In the genomic region with DNA sequence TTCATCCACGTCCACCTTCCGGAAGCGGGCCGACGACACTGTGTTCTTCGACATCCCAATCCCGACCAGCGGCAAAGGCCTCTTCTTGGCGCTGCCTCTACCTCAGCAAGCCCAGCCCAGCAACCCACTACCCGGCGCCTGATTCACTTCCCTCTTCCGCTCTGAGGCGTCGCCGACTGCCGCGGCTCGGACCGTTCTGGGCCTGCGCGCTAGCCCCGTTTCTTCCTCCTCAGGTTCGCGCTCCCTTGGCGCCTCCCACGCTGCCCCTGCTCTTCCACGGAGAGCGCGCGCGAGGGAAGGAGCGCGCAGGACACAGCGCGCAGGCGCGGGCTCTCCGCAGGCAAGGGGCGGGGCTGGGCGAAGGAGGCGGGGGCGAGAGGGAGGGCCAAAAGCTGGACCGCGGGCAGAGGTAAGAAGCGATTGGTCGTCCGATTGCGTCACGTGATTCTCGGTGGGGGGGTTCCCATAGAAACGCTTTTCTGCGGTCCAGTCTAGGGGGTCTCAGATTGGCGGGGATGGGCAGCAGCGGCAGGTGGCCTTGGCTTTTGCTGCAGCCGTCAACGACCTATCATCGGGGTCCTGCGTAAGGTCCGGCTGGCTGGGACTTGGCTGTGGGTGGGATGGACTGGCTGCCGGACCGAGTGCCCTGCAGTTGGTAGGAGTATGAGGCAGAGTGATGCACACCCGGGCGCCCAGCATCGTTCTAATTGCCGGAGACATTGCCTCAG, we compare ENCODE assay signal across 8 cellular contexts. TPM values are rescaled to one million over a fixed set of nuclear protein-coding genes. Genes with fewer than 3 reads are reported as not detected.
A peak's percentile ranks its signal among the peaks of the same experiment; 100 is the strongest.
DNase-seq lines count a peak whose midpoint lies in the region; TF ChIP-seq lines count a peak whose summit lies in the region.

A gene (minus strand): TSS at position 178 of the 728 bp plus-strand sequence. CDS start 124 bp downstream, at position 54.

- peaks cover 37% of the 10 kb centered on the region for H4K20me1 ChIP-seq in SK-N-SH (ENCODE audit: insufficient read depth)

- peak within 1 kb of the TSS; percentile 82 to 94 for H3K27ac ChIP-seq in SK-N-SH (ENCODE audit: low read depth in 2 of 2, low read length in 1 of 2)
- peak within 1 kb of the TSS; percentile 94 for H3K27ac ChIP-seq in suprapubic skin

- H3K36me3 ChIP-seq in SK-N-SH (replicated peaks in 1 of 2; ENCODE audit: control insufficient read depth in 1 of 2, insufficient read depth in 2 of 2, low read length in 1 of 2), result peaks cover 20 to 26% of the 10 kb centered on the region in 2 experiments
- H3K36me3 ChIP-seq in suprapubic skin, result no peaks in the 10 kb centered on the region

- peak; percentile 55 to 87 for TF ChIP-seq POLR2A in suprapubic skin (IDR thresholded peaks at IDR 0.05)

- H2AFZ ChIP-seq in SK-N-SH (ENCODE audit: low read depth), result peak within 1 kb of the TSS; percentile 86

- WGBS in SK-N-SH (ENCODE audit: low lambda C conversion rate), result 0% methylated on average over 37 of the region's 65 CpGs
- WGBS in suprapubic skin, result 1% methylated on average over 24 of the region's 65 CpGs

- H3K4me1 Mint-ChIP-seq in HFFc6 (ENCODE audit: low read depth), result peaks cover 52% of the 10 kb centered on the region

- H3K9ac ChIP-seq in SK-N-SH, result peak within 1 kb of the TSS; percentile 91

- H3K79me2 ChIP-seq in SK-N-SH (ENCODE audit: insufficient read depth), result peaks cover 73% of the 10 kb centered on the region

- no peak for TF ChIP-seq RAD21 in SK-N-SH (IDR thresholded peaks at IDR 0.05; ENCODE audit: low read length)

- peaks cover 33% of the 10 kb centered on the region for H3K36me3 Mint-ChIP-seq in HFFc6 (ENCODE audit: low read depth)

- no peaks in the 10 kb centered on the region for H3K9me2 ChIP-seq in SK-N-SH

- H3K9me3 Mint-ChIP-seq in HFFc6, result peaks cover 4% of the 10 kb centered on the region; the same call in 1 of the 2 replicates

- H3K4me3 Mint-ChIP-seq in HFFc6, result peak within 1 kb of the TSS; percentile 100

- H3K27me3 ChIP-seq in SK-N-SH (ENCODE audit: insufficient read depth) (no peaks in the 10 kb centered on the region), suprapubic skin (no peaks in the 10 kb centered on the region)

- CTCF ChIA-PET in SK-N-SH (lab: Yijun Ruan, JAX), result interaction anchor here (1.5 to 3.1 kb wide), 4 partner anchors 11 to 280 kb away, joined by 3 to 20 read pairs (median 10); no protein-coding TSS in a partner anchor

- H3K4me2 ChIP-seq in SK-N-SH, result peak within 1 kb of the TSS; percentile 83

- H3K9me3 ChIP-seq in SK-N-SH, result no peaks in the 10 kb centered on the region
- no peaks in the 10 kb centered on the region for H3K9me3 ChIP-seq in suprapubic skin

- peak within 1 kb of the TSS; percentile 99 for H3K27ac Mint-ChIP-seq in HFFc6

- peak; percentile 98 for DNase-seq in GM03348 (ENCODE audit: low spot score)
- peak; percentile 96 for DNase-seq in HFFc6
- peak; percentile 100 for DNase-seq in NCI-H1048 (lab: John Stamatoyannopoulos, UW)
- DNase-seq in SK-N-SH, result peak; percentile 93
- peak; percentile 96 for DNase-seq in activated naive CD4-positive, alpha-beta T cell treated with anti-CD3 and anti-CD28 coated beads, Interleukin-2, amount 50 U/mL, for 16 hours
- DNase-seq in germinal center (ENCODE audit: low spot score), result peak; percentile 94
- DNase-seq in nucleus accumbens (lab: John Stamatoyannopoulos, UW), result peak; percentile 83 to 100 (median 96)
- peak; percentile 96 to 97 for DNase-seq in suprapubic skin (ENCODE audit: low spot score in 2 of 2)

- peak within 1 kb of the TSS; percentile 85 to 92 for H3K4me3 ChIP-seq in SK-N-SH (ENCODE audit: low read depth in 2 of 2, low read length in 1 of 2)
- H3K4me3 ChIP-seq in suprapubic skin, result peak within 1 kb of the TSS; percentile 79

- H3K4me1 ChIP-seq in SK-N-SH (ENCODE audit: control insufficient read depth in 1 of 2, insufficient read depth in 2 of 2, low read depth in 1 of 2, low read length in 1 of 2) (peaks cover 10 to 32% of the 10 kb centered on the region in 2 experiments; a peak in 3 of 4 replicates), suprapubic skin (peaks cover 50% of the 10 kb centered on the region)

- POLR2A ChIA-PET in SK-N-SH (lab: Yijun Ruan, JAX), result no interaction called here

- TF ChIP-seq EP300 in SK-N-SH (IDR thresholded peaks at IDR 0.05; ENCODE audit: borderline replicate concordance in 1 of 2, low read depth in 1 of 2, low read length in 1 of 2) (no peak), suprapubic skin (IDR thresholded peaks at IDR 0.05) (no peak)

- H3F3A ChIP-seq in SK-N-SH (replicated peaks; ENCODE audit: insufficient read depth), result peaks cover 20% of the 10 kb centered on the region

- H3K27me3 Mint-ChIP-seq in HFFc6 (ENCODE audit: insufficient read depth), result peaks cover 7% of the 10 kb centered on the region

- TF ChIP-seq CTCF in HFFc6 (IDR thresholded peaks at IDR 0.05), result no peak
- no peak for TF ChIP-seq CTCF in SK-N-SH (IDR thresholded peaks at IDR 0.05)
- TF ChIP-seq CTCF in suprapubic skin (IDR thresholded peaks at IDR 0.05), result no peak

TF ChIP-seq in SK-N-SH, 30 proteins besides CTCF, POLR2A, EP300 and RAD21 (continues in another document):
- TF ChIP-seq, protein P1, sequence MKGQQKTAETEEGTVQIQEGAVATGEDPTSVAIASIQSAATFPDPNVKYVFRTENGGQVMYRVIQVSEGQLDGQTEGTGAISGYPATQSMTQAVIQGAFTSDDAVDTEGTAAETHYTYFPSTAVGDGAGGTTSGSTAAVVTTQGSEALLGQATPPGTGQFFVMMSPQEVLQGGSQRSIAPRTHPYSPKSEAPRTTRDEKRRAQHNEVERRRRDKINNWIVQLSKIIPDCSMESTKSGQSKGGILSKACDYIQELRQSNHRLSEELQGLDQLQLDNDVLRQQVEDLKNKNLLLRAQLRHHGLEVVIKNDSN (IDR thresholded peaks at IDR 0.05; ENCODE audit: borderline replicate concordance, low read depth), result peak; percentile 95
- TF ChIP-seq SIN3A (IDR thresholded peaks at IDR 0.05; ENCODE audit: borderline replicate concordance, low read depth, low read length) (peak; percentile 10; the same call in 1 of the 2 replicates), NFIC (IDR thresholded peaks at IDR 0.05; ENCODE audit: borderline replicate concordance) (no peak), JUND (IDR thresholded peaks at IDR 0.05) (no peak), GABPA (IDR thresholded peaks at IDR 0.05; ENCODE audit: low read depth) (peak; percentile 63), FOSL2 (IDR thresholded peaks at IDR 0.05; ENCODE audit: borderline replicate concordance, low read depth) (peak; percentile 17; the same call in 1 of the 2 replicates), RCOR1 (IDR thresholded peaks at IDR 0.05; ENCODE audit: low read length) (peak; percentile 4; the same call in 1 of the 2 replicates), TCF12 (IDR thresholded peaks at IDR 0.05) (no peak), POLR2AphosphoS5 (IDR thresholded peaks at IDR 0.05; ENCODE audit: low read depth, low read length) (peak; percentile 93), NRF1 (IDR thresholded peaks at IDR 0.05; ENCODE audit: low read depth, low read length) (peak; percentile 93), CHD2 (IDR thresholded peaks at IDR 0.05; ENCODE audit: low read length, partially characterized antibody) (peak; percentile 11), MEF2A (IDR thresholded peaks at IDR 0.05; ENCODE audit: borderline replicate concordance, low read depth) (no peak), TAF1 (IDR thresholded peaks at IDR 0.05; ENCODE audit: borderline replicate concordance, low read depth, low read length) (peak; percentile 81; the same call in 1 of the 2 replicates)
- TF ChIP-seq, protein P2, sequence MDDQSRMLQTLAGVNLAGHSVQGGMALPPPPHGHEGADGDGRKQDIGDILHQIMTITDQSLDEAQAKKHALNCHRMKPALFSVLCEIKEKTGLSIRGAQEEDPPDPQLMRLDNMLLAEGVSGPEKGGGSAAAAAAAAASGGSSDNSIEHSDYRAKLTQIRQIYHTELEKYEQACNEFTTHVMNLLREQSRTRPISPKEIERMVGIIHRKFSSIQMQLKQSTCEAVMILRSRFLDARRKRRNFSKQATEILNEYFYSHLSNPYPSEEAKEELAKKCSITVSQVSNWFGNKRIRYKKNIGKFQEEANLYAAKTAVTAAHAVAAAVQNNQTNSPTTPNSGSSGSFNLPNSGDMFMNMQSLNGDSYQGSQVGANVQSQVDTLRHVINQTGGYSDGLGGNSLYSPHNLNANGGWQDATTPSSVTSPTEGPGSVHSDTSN (IDR thresholded peaks at IDR 0.05), result peak; percentile 29; the same call in 1 of the 2 replicates
- TF ChIP-seq, protein P3, sequence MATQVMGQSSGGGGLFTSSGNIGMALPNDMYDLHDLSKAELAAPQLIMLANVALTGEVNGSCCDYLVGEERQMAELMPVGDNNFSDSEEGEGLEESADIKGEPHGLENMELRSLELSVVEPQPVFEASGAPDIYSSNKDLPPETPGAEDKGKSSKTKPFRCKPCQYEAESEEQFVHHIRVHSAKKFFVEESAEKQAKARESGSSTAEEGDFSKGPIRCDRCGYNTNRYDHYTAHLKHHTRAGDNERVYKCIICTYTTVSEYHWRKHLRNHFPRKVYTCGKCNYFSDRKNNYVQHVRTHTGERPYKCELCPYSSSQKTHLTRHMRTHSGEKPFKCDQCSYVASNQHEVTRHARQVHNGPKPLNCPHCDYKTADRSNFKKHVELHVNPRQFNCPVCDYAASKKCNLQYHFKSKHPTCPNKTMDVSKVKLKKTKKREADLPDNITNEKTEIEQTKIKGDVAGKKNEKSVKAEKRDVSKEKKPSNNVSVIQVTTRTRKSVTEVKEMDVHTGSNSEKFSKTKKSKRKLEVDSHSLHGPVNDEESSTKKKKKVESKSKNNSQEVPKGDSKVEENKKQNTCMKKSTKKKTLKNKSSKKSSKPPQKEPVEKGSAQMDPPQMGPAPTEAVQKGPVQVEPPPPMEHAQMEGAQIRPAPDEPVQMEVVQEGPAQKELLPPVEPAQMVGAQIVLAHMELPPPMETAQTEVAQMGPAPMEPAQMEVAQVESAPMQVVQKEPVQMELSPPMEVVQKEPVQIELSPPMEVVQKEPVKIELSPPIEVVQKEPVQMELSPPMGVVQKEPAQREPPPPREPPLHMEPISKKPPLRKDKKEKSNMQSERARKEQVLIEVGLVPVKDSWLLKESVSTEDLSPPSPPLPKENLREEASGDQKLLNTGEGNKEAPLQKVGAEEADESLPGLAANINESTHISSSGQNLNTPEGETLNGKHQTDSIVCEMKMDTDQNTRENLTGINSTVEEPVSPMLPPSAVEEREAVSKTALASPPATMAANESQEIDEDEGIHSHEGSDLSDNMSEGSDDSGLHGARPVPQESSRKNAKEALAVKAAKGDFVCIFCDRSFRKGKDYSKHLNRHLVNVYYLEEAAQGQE (IDR thresholded peaks at IDR 0.05; ENCODE audit: low read depth, low read length), result 0 out of 2 replicates have a peak, but pooled peaks have one; percentile 36

RNA-seq across cellular contexts. Expression of the gene that starts here (rescaled TPM):
- 100 to 1,000 TPM; 231 to 263 (median 249) TPM for total RNA-seq in HFFc6 (2021; fragmentation: NEBNext Ultra II Directional; extraction: Animal tissue kit (Norgen Biotek cat#: 25700))
- 66.8 and 97.6 TPM in 2 replicates for polyA plus RNA-seq in SK-N-SH (2012; rRNA removed)
- 112 and 139 TPM in 2 replicates for polyA plus RNA-seq in SK-N-SH (2012; cell fraction: cytosol; rRNA removed)
- 20.6 and 46.8 TPM in 2 replicates for polyA plus RNA-seq in SK-N-SH (2012; cell fraction: nucleus; rRNA removed)
- total RNA-seq in suprapubic skin, result 10 to 100 TPM; 45.1 to 66.9 (median 52.5) TPM

Comparison
In these comparisons a context has a peak if more than half of its experiments do, and no peak if none do; other contexts are left out.
1. Peak in every context shown above with its lines: DNase-seq, H3K4me3 ChIP-seq and H3K27ac ChIP-seq.